ENCODE assay signal across 8 cellular contexts in genomic region chr10:101831169-101831811, GRCh38. TPM values are rescaled to one million over a fixed set of nuclear protein-coding genes. Genes with fewer than 3 reads are reported as not detected.
DNase-seq lines count a peak whose midpoint lies in the region; ATAC-seq and TF ChIP-seq lines count a peak whose summit lies in the region.

No MANE protein-coding gene starts in this region.

- H3K27ac ChIP-seq in RWPE2 (ENCODE audit: poor library complexity, severe bottlenecking): peak overlapping the region; percentile 31
- H3K27ac ChIP-seq in esophagus muscularis mucosa (replicated peaks in 1 of 4): peak overlapping the region; percentile 45 to 65 (median 60)
- H3K27ac ChIP-seq in psoas muscle: peak overlapping the region; percentile 53

- H3K36me3 ChIP-seq in RWPE2 (ENCODE audit: low read depth) (no peaks in the 10 kb centered on the region), esophagus muscularis mucosa (peaks cover 0 to 24% (median 13%) of the 10 kb centered on the region in 4 donors), psoas muscle (ENCODE audit: insufficient read depth in 1 of 2, low read depth in 1 of 2) (peaks cover 0 to 15% of the 10 kb centered on the region in 2 donors)

- TF ChIP-seq EP300 in esophagus muscularis mucosa (IDR thresholded peaks at IDR 0.05): no peak

- peak overlapping the region; percentile 65 for H3K4me3 ChIP-seq in GM12865 (ENCODE audit: low read depth, low read length)
- H3K4me3 ChIP-seq in RWPE2 (ENCODE audit: severe bottlenecking): peak overlapping the region; percentile 31
- H3K4me3 ChIP-seq in esophagus muscularis mucosa: peak overlapping the region; percentile 54 to 68 (median 60)
- peak overlapping the region; percentile 68 for H3K4me3 ChIP-seq in psoas muscle

- WGBS in esophagus muscularis mucosa: 53% methylated on average over 9 of the region's 9 CpGs
- WGBS in psoas muscle, 3 donors: 54 to 59% (median 57%) methylated on average over 9 of the region's 9 CpGs

- TF ChIP-seq CTCF in GM12865 (IDR thresholded peaks at IDR 0.05; ENCODE audit: insufficient read depth, low read depth, low read length, missing control alignments) (no peak), RWPE2 (IDR thresholded peaks at IDR 0.05; ENCODE audit: poor library complexity, severe bottlenecking) (no peak), esophagus muscularis mucosa (IDR thresholded peaks at IDR 0.05) (no peak), psoas muscle (IDR thresholded peaks at IDR 0.05) (no peak)

- no peaks in the 10 kb centered on the region for H3K9me3 ChIP-seq in RWPE2 (ENCODE audit: severe bottlenecking)
- H3K9me3 ChIP-seq in esophagus muscularis mucosa: no peaks in the 10 kb centered on the region
- H3K9me3 ChIP-seq in psoas muscle: no peaks in the 10 kb centered on the region

- ATAC-seq in RWPE2 (ENCODE audit: low read depth) (no peak), psoas muscle (no peak), GM21825 (IDR thresholded peaks at IDR 0.05; ENCODE audit: unreplicated experiment) (no peak), GM18520 (IDR thresholded peaks at IDR 0.05; ENCODE audit: unreplicated experiment) (no peak)

- intact Hi-C loops in esophagus muscularis mucosa (cut with DNase I) (no loop called here), psoas muscle (cut with DNase I) (no loop called here)

- H3K27me3 ChIP-seq in RWPE2 (ENCODE audit: insufficient read depth, poor library complexity, severe bottlenecking): no peaks in the 10 kb centered on the region
- no peaks in the 10 kb centered on the region for H3K27me3 ChIP-seq in esophagus muscularis mucosa
- no peaks in the 10 kb centered on the region for H3K27me3 ChIP-seq in psoas muscle (ENCODE audit: insufficient read depth in 3 of 3, low read length in 2 of 3)

- no peak for DNase-seq in GM12865 (ENCODE audit: low read depth)
- peak; percentile 42 for DNase-seq in RWPE2 (ENCODE audit: low spot score)
- DNase-seq in esophagus muscularis mucosa (ENCODE audit: extremely low spot score): no peak
- DNase-seq in psoas muscle: no peak
- DNase-seq in NOMO-1 treated with DMSO at 0.1 percent for 48 hours (lab: John Stamatoyannopoulos, UW; ENCODE audit: unreplicated experiment): no peak
- no peak for DNase-seq in OCI-M2 (lab: John Stamatoyannopoulos, UW; ENCODE audit: unreplicated experiment)

- TF ChIP-seq POLR2A in esophagus muscularis mucosa (IDR thresholded peaks at IDR 0.05; ENCODE audit: low read depth): no peak

- H3K4me1 ChIP-seq in RWPE2 (ENCODE audit: insufficient read depth, poor library complexity, severe bottlenecking): peaks cover 5% of the 10 kb centered on the region
- peaks cover 21 to 36% (median 29%) of the 10 kb centered on the region in 4 donors for H3K4me1 ChIP-seq in esophagus muscularis mucosa
- H3K4me1 ChIP-seq in psoas muscle: peaks cover 7% of the 10 kb centered on the region

RNA-seq across cellular contexts. Expression of gene KCNIP2, which starts 12.3 kb away (rescaled TPM):
- total RNA-seq in esophagus muscularis mucosa (1 to 10 TPM in 1 of 4 donors, under 1 TPM in 3; 0.32 to 1.7 (median 0.54) TPM), psoas muscle (1 to 10 TPM in 3 of 4 donors, under 1 TPM in 1; 0.71 to 3.2 (median 1.8) TPM)
- 1 to 10 TPM in 2 of 3 donors, under 1 TPM in 1; 0.58 to 5.9 (median 1.1) TPM for polyA plus RNA-seq in psoas muscle

RNA-seq across cellular contexts. Expression of gene OGA, which starts 13.0 kb away (rescaled TPM):
- total RNA-seq in esophagus muscularis mucosa (100 to 1,000 TPM in 2 of 4 donors, 10 to 100 TPM in 2; 85.4 to 131 (median 101) TPM), psoas muscle (10 to 100 TPM; 52.6 to 59.8 (median 57.3) TPM)
- 10 to 100 TPM; 12.0 to 58.3 (median 24.7) TPM for polyA plus RNA-seq in psoas muscle

RNA-seq across cellular contexts. Expression of gene NPM3, which starts 48.0 kb away (rescaled TPM):
- total RNA-seq in esophagus muscularis mucosa: 10 to 100 TPM; 15.6 to 31.5 (median 16.5) TPM
- 10 to 100 TPM; 12.3 to 18.5 (median 14.7) TPM for total RNA-seq in psoas muscle
- 10 to 100 TPM; 19.3 to 52.6 (median 24.3) TPM for polyA plus RNA-seq in psoas muscle

RNA-seq across cellular contexts. Expression of gene FGF8, which starts 55.4 kb away (rescaled TPM):
- not detected for total RNA-seq in esophagus muscularis mucosa
- total RNA-seq in psoas muscle: not detected
- not detected for polyA plus RNA-seq in psoas muscle
